ENCODE assay signal across 8 cellular contexts in the genomic region with DNA sequence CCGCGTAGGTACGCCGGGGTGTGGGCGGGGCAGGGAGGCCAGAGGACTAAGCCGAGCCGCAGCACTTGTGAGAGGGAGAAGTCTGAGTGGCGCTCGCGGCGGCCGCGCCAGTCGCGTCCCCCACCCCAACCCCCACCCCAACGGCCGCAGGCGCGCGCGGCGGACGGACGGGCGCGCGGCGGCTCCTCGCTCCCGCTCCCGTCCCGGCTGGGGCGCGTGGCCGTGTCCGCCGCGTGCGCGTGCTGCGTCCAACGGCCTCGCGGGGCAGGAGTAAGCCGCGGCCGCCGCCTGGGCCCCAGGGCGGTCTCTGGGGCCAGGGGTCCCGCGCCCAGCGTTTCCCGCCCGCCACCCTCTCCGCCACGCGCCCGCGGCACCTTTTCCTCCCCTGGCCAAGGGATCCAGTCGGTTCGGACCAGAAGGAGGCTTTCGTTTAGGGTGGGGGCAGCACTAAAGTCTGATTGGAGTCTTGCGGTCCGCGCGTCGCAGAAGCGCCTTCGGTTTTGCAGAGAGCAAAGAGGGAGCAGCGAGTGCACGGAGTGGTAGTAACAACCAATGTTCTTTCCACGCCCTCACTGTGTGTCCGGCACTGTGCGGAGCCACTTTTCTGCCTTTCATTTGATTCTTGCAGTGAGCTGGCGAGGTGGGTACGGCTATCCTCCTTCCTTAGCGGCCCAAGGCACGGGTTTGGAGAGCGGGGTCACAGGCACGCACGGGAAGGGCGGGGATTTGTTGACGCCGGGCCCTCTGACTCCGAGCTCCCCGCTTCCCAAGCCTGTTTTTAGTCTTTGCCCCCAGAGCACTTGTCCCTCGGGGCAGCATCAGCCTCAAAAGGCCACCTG. TPM values are rescaled to one million over a fixed set of nuclear protein-coding genes. Genes with fewer than 3 reads are reported as not detected.
A peak's percentile ranks its signal among the peaks of the same experiment; 100 is the strongest.
DNase-seq lines count a peak whose midpoint lies in the region; ATAC-seq and TF ChIP-seq lines count a peak whose summit lies in the region.

No MANE protein-coding gene starts in this region.

- ATAC-seq in GM18511 (IDR thresholded peaks at IDR 0.05; ENCODE audit: unreplicated experiment) (peak; percentile 9), GM19463 (IDR thresholded peaks at IDR 0.05; ENCODE audit: unreplicated experiment) (no peak)

- H3K4me1 Mint-ChIP-seq in osteocyte (ENCODE audit: unreplicated experiment) = peaks cover 43% of the 10 kb centered on the region

- peak; percentile 16 for DNase-seq in AG08395 (ENCODE audit: low spot score)
- peak; percentile 87 for DNase-seq in NCI-H345 (lab: John Stamatoyannopoulos, UW)
- peak; percentile 34 for DNase-seq in activated gamma-delta T cell treated with Interleukin-2 at 50 U/mL for 16 hours
- DNase-seq in globus pallidus (ENCODE audit: low spot score) = peak; percentile 51
- no peak for DNase-seq in osteocyte (ENCODE audit: extremely low spot score, unreplicated experiment)
- peak; percentile 59 for DNase-seq in ureter (ENCODE audit: low spot score)

- H3K9me3 Mint-ChIP-seq in osteocyte (ENCODE audit: unreplicated experiment) = no peaks in the 10 kb centered on the region

- H3K4me3 Mint-ChIP-seq in osteocyte (ENCODE audit: unreplicated experiment) = peak overlapping the region; percentile 89

- no peak for TF ChIP-seq CTCF in osteocyte (IDR thresholded peaks at IDR 0.05)

- H3K27ac Mint-ChIP-seq in osteocyte (ENCODE audit: unreplicated experiment) = peak overlapping the region; percentile 86

- H3K27me3 Mint-ChIP-seq in osteocyte (ENCODE audit: unreplicated experiment) = no peaks in the 10 kb centered on the region

- peaks cover 5% of the 10 kb centered on the region for H3K36me3 Mint-ChIP-seq in osteocyte (ENCODE audit: unreplicated experiment)

RNA-seq across cellular contexts. Expression of gene G3BP1, which starts 0.5 kb away (rescaled TPM):
- total RNA-seq in osteocyte (184 and 205 TPM in 2 replicates), ureter (209 TPM)

RNA-seq across cellular contexts. Expression of gene ATOX1, which starts 13.8 kb away (rescaled TPM):
- total RNA-seq in osteocyte (104 and 107 TPM in 2 replicates), ureter (88.6 TPM)
